Comparison of ENCODE assay signal across 15 cellular contexts in the genomic region with DNA sequence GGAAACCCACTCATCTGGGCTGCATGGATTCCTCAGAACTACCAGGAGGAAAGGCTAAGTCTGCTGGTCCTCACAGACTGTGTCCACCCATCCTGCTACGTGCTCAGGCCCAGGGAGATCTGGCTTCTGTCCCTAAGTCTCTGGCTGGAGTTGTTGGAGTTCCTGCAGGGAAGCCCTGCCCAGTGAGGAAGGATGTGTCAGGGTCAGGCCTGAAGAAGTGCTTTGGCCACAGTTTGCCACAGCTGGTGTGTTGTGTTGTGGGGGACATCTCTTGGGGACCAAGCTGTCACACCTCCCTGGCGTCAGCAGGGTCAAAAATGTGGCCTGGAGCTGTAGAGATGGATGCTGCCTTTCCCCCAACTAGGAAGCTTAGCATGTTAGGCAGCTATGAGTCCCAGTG.
DNase-seq lines count a peak whose midpoint lies in the region; ATAC-seq and TF ChIP-seq lines count a peak whose summit lies in the region.
"Had no signal": no experiment of that assay in that cellular context is flagged by ENCODE, and none has a peak within 500 bp of the region (broad histone marks: within the 10 kb centered on the region; RNA-seq: fewer than 3 reads in every experiment).

No MANE protein-coding gene starts in this region.

- TF ChIP-seq POLR2A in heart left ventricle (IDR thresholded peaks at IDR 0.05) = no peak

- H3K4me1 Mint-ChIP-seq in WTC11 = peaks cover 37% of the 10 kb centered on the region

- no peaks in the 10 kb centered on the region for H3K4me1 ChIP-seq in heart left ventricle
- H3K4me1 ChIP-seq: A549, Caco-2 had no signal

- no peaks in the 10 kb centered on the region for H3K27me3 ChIP-seq in heart left ventricle

- no peak overlapping the region for H3K27ac ChIP-seq in heart left ventricle
- H3K27ac ChIP-seq: 22Rv1, A549, C4-2B, GM23248 had no signal

- CTCF ChIA-PET in WTC11 (lab: Charles Lee) = no interaction called here

- H3K27me3 Mint-ChIP-seq in WTC11 (ENCODE audit: low read depth) = peaks cover 67% of the 10 kb centered on the region
- H3K27me3 Mint-ChIP-seq: CD4-positive, alpha-beta T cell had no signal

- H3K27ac Mint-ChIP-seq in WTC11 = no peak overlapping the region
- H3K27ac Mint-ChIP-seq: CD4-positive, alpha-beta T cell had no signal

- POLR2A ChIA-PET in WTC11 (lab: Charles Lee) = no interaction called here

- no peak for TF ChIP-seq CTCF in heart left ventricle (IDR thresholded peaks at IDR 0.05)
- no peak for TF ChIP-seq CTCF in WTC11 (IDR thresholded peaks at IDR 0.05)

- H3K4me3 ChIP-seq in heart left ventricle = no peak overlapping the region
- H3K4me3 ChIP-seq: A549, GM23248, K562 had no signal

- ATAC-seq in heart left ventricle (peak in 3 of 4 donors; percentile 18 to 51 (median 32)), left cardiac atrium (no peak), WTC11 (no peak)
- ATAC-seq: A549, K562 had no signal

- no peaks in the 10 kb centered on the region for H3K36me3 ChIP-seq in heart left ventricle

- H3K9me3 Mint-ChIP-seq in WTC11 = peaks cover 41% of the 10 kb centered on the region

- DNase-seq in heart left ventricle (peak in 1 of 5 donors; percentile 23), left cardiac atrium (no peak), WTC11 (ENCODE audit: low spot score) (no peak), posterior vena cava (ENCODE audit: low spot score) (peak; percentile 54), HuH-7.5 (ENCODE audit: low spot score) (no peak), retina (no peak), SKM-1 (lab: John Stamatoyannopoulos, UW; ENCODE audit: unreplicated experiment) (no peak)
- DNase-seq: AML-193; Caco-2; CD4-positive, alpha-beta T cell; GM23248 had no signal

- H3K9me3 ChIP-seq in heart left ventricle = peaks cover 0 to 12% (median 1%) of the 10 kb centered on the region in 12 donors

- H3K36me3 Mint-ChIP-seq in WTC11 = peaks cover 35% of the 10 kb centered on the region

- no peak overlapping the region for H3K4me3 Mint-ChIP-seq in WTC11
- H3K4me3 Mint-ChIP-seq: CD4-positive, alpha-beta T cell had no signal

- intact Hi-C loops in heart left ventricle (cut with DNase I) = no loop called here
- intact Hi-C loops in left cardiac atrium (cut with DNase I) = no loop called here
- intact Hi-C loops in posterior vena cava (cut with DNase I) = no loop called here

- 0 to 72% (median 40%) methylated on average over 1 to 2 of the region's 2 CpGs for WGBS in heart left ventricle, 4 donors

TF ChIP-seq in WTC11, 78 proteins besides CTCF, POLR2A, EP300 and RAD21:
- TF ChIP-seq, protein P1, sequence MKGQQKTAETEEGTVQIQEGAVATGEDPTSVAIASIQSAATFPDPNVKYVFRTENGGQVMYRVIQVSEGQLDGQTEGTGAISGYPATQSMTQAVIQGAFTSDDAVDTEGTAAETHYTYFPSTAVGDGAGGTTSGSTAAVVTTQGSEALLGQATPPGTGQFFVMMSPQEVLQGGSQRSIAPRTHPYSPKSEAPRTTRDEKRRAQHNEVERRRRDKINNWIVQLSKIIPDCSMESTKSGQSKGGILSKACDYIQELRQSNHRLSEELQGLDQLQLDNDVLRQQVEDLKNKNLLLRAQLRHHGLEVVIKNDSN (CRISPR knock-in tag; IDR thresholded peaks at IDR 0.05) = 0 out of 2 replicates have a peak, but pooled peaks have one; percentile 12
- TF ChIP-seq RORB (CRISPR knock-in tag; IDR thresholded peaks at IDR 0.05) = no peak
- peak; percentile 46; the same call in 1 of the 2 replicates for TF ChIP-seq PRDM15 (CRISPR knock-in tag; IDR thresholded peaks at IDR 0.05)

Comparison
In these comparisons a context has a peak if more than half of its experiments do, and no peak if none do; other contexts are left out.
1. ATAC-seq: peak in heart left ventricle (3 of 4); none in left cardiac atrium (0 of 2) and WTC11 (single experiment).